In the genomic region with DNA sequence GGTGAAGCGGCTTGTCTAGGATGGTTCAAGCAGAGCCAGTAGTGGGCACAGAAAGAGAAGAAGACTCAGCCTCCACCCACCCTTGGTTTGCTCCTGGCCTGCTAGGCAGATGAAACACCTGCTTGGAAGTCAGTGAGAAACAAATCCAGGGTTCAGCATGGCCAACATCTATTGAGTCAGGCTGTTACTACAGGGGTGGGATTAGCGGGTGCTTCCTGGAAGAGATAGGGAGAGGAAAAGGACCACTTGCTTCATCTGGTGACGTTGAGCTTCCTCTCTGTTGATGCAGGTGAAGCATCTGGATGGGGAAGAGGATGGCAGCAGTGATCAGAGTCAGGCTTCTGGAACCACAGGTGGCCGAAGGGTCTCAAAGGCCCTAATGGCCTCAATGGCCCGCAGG, we compare ENCODE assay signal across 21 cellular contexts. TPM values are rescaled to one million over a fixed set of nuclear protein-coding genes. Genes with fewer than 3 reads are reported as not detected.
DNase-seq lines count a peak whose midpoint lies in the region; ATAC-seq and TF ChIP-seq lines count a peak whose summit lies in the region.
"Had no signal": no experiment of that assay in that cellular context is flagged by ENCODE, and none has a peak within 500 bp of the region (broad histone marks: within the 10 kb centered on the region; RNA-seq: fewer than 3 reads in every experiment).

No MANE protein-coding gene starts in this region.

- no peaks in the 10 kb centered on the region for H3K9me3 Mint-ChIP-seq in activated T-helper 17 cell treated with anti-CD3 and anti-CD28 coated beads, Interleukin-2, amount 50 U/mL, for 72 hours
- H3K9me3 Mint-ChIP-seq: activated naive CD4-positive, alpha-beta T cell treated with anti-CD3 and anti-CD28 coated beads, Interleukin-2, amount 50 U/mL, for 72 hours; effector memory CD8-positive, alpha-beta T cell; GM23338; stimulated activated naive CD8-positive, alpha-beta T cell treated with anti-CD3 and anti-CD28 coated beads, Interleukin-15, amount 100 ng/mL, for 72 hours; T-helper 2 cell treated with Interferon-gamma antibody and Interleukin-4, amounts not matched to agents 5 μg/mL and 100 μg/mL, for 36 hours had no signal

- 73% methylated on average over 5 of the region's 5 CpGs for WGBS in mammary epithelial cell (ENCODE audit: low coverage, missing lambda C conversion rate)

- dilution Hi-C loops in mammary epithelial cell (cut with HindIII; ENCODE audit: low sequenced_read_pairs), result no loop called here

- no peak for TF ChIP-seq POLR2A in breast epithelium (IDR thresholded peaks at IDR 0.05)

- in situ Hi-C loops in mammary epithelial cell (cut with MboI; ENCODE audit: low sequenced_read_pairs in 2 of 2), result no loop called here

- no peak overlapping the region for H3K27ac ChIP-seq in breast epithelium
- H3K27ac ChIP-seq in mammary epithelial cell (ENCODE audit: insufficient read depth, low read depth, low read length), result no peak overlapping the region
- H3K27ac ChIP-seq: foreskin keratinocyte, uterus had no signal

- H3K9me3 ChIP-seq in breast epithelium, result no peaks in the 10 kb centered on the region
- no peaks in the 10 kb centered on the region for H3K9me3 ChIP-seq in mammary epithelial cell (replicated peaks; ENCODE audit: insufficient read depth, low read length)
- H3K9me3 ChIP-seq: uterus had no signal

- peaks cover 57% of the 10 kb centered on the region for H3K36me3 Mint-ChIP-seq in activated T-helper 17 cell treated with anti-CD3 and anti-CD28 coated beads, Interleukin-2, amount 50 U/mL, for 72 hours (ENCODE audit: low read depth)

- intact Hi-C loops in breast epithelium (cut with DNase I; ENCODE audit: low total_unique reads) (no loop called here), mammary epithelial cell (cut with micrococcal nuclease) (no loop called here)

- H3K4me3 ChIP-seq in breast epithelium (peak overlapping the region in 2 of 3 donors; percentile 62 to 77), mammary epithelial cell (replicated peaks in 1 of 3; ENCODE audit: insufficient read depth in 1 of 3, low read depth in 2 of 3, low read length in 3 of 3) (no peak overlapping the region), foreskin fibroblast (ENCODE audit: low read depth in 1 of 2, low read length in 2 of 2) (peak overlapping the region; percentile 79 to 96)
- H3K4me3 ChIP-seq: GM23338, uterus had no signal

- peaks cover 13% of the 10 kb centered on the region for H3K4me1 Mint-ChIP-seq in activated T-helper 17 cell treated with anti-CD3 and anti-CD28 coated beads, Interleukin-2, amount 50 U/mL, for 72 hours

- H3K4me3 Mint-ChIP-seq in activated T-helper 17 cell treated with anti-CD3 and anti-CD28 coated beads, Interleukin-2, amount 50 U/mL, for 72 hours, result peak overlapping the region; percentile 93

- BruUV-seq in mammary epithelial cell (replicated peaks; lab: Mats Ljungman, UMichigan), result no TSS peak

- ATAC-seq in activated T-helper 17 cell treated with anti-CD3 and anti-CD28 coated beads, Interleukin-2, amount 50 U/mL, for 72 hours (replicated peaks), result no peak
- ATAC-seq in GM19463 (IDR thresholded peaks at IDR 0.05; ENCODE audit: unreplicated experiment), result no peak
- ATAC-seq: activated naive CD4-positive, alpha-beta T cell treated with anti-CD3 and anti-CD28 coated beads, Interleukin-2, amount 50 U/mL, for 72 hours; effector memory CD8-positive, alpha-beta T cell; foreskin keratinocyte; GM23338; K562; left lobe of liver; stimulated activated naive CD8-positive, alpha-beta T cell treated with anti-CD3 and anti-CD28 coated beads, Interleukin-15, amount 100 ng/mL, for 72 hours had no signal

- H3K79me2 ChIP-seq in mammary epithelial cell (ENCODE audit: insufficient read depth, low read length), result peaks cover 18% of the 10 kb centered on the region

- peaks cover 0 to 5% of the 10 kb centered on the region in 2 donors for H3K4me1 ChIP-seq in breast epithelium
- H3K4me1 ChIP-seq in mammary epithelial cell (ENCODE audit: insufficient read depth, low read length), result no peaks in the 10 kb centered on the region
- H3K4me1 ChIP-seq: foreskin keratinocyte, uterus had no signal

- H3K27ac Mint-ChIP-seq in activated T-helper 17 cell treated with anti-CD3 and anti-CD28 coated beads, Interleukin-2, amount 50 U/mL, for 72 hours, result no peak overlapping the region
- H3K27ac Mint-ChIP-seq: GM23338; T-helper 2 cell treated with Interferon-gamma antibody and Interleukin-4, amounts not matched to agents 5 μg/mL and 100 μg/mL, for 36 hours had no signal

- no peaks in the 10 kb centered on the region for H3K36me3 ChIP-seq in breast epithelium
- no peaks in the 10 kb centered on the region for H3K36me3 ChIP-seq in mammary epithelial cell (ENCODE audit: insufficient read depth, low read length)
- H3K36me3 ChIP-seq: uterus had no signal

- no peak overlapping the region for H3K9ac ChIP-seq in mammary epithelial cell (ENCODE audit: insufficient read depth, low read length)

- DNase-seq in breast epithelium (ENCODE audit: low spot score in 2 of 2) (no peak), mammary epithelial cell (no peak), foreskin fibroblast (no peak), mesenteric fat pad (ENCODE audit: low spot score) (no peak), NCI-H1436 (lab: John Stamatoyannopoulos, UW) (no peak), NCI-H69 (lab: John Stamatoyannopoulos, UW) (no peak)
- DNase-seq: activated CD4-positive, alpha-beta T cell treated with anti-CD3 and anti-CD28 coated beads for 1 hour; activated CD8-positive, alpha-beta memory T cell treated with anti-CD3 and anti-CD28 coated beads, Interleukin-2, amount 50 U/mL, for 4 hours; effector memory CD8-positive, alpha-beta T cell; foreskin keratinocyte; SHP77 treated with DMSO at 0.1 percent for 48 hours; stimulated activated naive CD8-positive, alpha-beta T cell treated with anti-CD3 and anti-CD28 coated beads, Interleukin-15, amount 100 ng/mL, for 72 hours; uterus had no signal

- H3K27me3 ChIP-seq in breast epithelium (peaks cover 0 to 22% of the 10 kb centered on the region in 2 donors), mammary epithelial cell (ENCODE audit: insufficient read depth, low read length) (no peaks in the 10 kb centered on the region)
- H3K27me3 ChIP-seq: uterus had no signal

- TF ChIP-seq CTCF in breast epithelium (IDR thresholded peaks at IDR 0.05), result no peak
- TF ChIP-seq CTCF in mammary epithelial cell (conservative IDR thresholded peaks at IDR 0.05 in 1 of 2, IDR thresholded peaks at IDR 0.05 in 1 of 2; ENCODE audit: extremely low read depth in 1 of 2, insufficient read depth in 1 of 2, low read depth in 1 of 2, low read length in 2 of 2), result no peak
- no peak for TF ChIP-seq CTCF in foreskin fibroblast (IDR thresholded peaks at IDR 0.05; ENCODE audit: low read depth, low read length)

- no peak overlapping the region for H3K4me2 ChIP-seq in mammary epithelial cell (ENCODE audit: insufficient read depth, low read depth, low read length)

- no peak overlapping the region for H2AFZ ChIP-seq in mammary epithelial cell (ENCODE audit: low read depth, low read length)
- H2AFZ ChIP-seq: GM23338 had no signal

- H4K20me1 ChIP-seq in mammary epithelial cell (ENCODE audit: insufficient read depth, low read length), result no peaks in the 10 kb centered on the region

- no peaks in the 10 kb centered on the region for H3K27me3 Mint-ChIP-seq in activated T-helper 17 cell treated with anti-CD3 and anti-CD28 coated beads, Interleukin-2, amount 50 U/mL, for 72 hours
- H3K27me3 Mint-ChIP-seq: effector memory CD8-positive, alpha-beta T cell; stimulated activated naive CD8-positive, alpha-beta T cell treated with anti-CD3 and anti-CD28 coated beads, Interleukin-15, amount 100 ng/mL, for 72 hours had no signal

- CTCF ChIA-PET in mammary epithelial cell (lab: Charles Lee; ENCODE audit: low non-redundant PET), result interaction anchor here (1.2 kb wide), 1 partner anchor 24 kb away, joined by 4 read pairs; no protein-coding TSS in a partner anchor

RNA-seq across cellular contexts. Expression of gene MAGED2, which starts 3.0 kb away (rescaled TPM):
- total RNA-seq in breast epithelium (100 to 1,000 TPM; 109 to 516 (median 307) TPM), mammary epithelial cell (10 to 100 TPM; 85.5 to 95.0 TPM), mesenteric fat pad (62.9 TPM)
- polyA plus RNA-seq in mammary epithelial cell, result 79.6 TPM
- 114 TPM for polyA minus RNA-seq in mammary epithelial cell
- 10 to 100 TPM; 40.8 to 54.8 TPM for total RNA-seq in activated T-helper 17 cell treated with anti-CD3 and anti-CD28 coated beads, Interleukin-2, amount 50 U/mL, for 72 hours

RNA-seq across cellular contexts. Expression of gene ITIH6, which starts 12.5 kb away (rescaled TPM):
- 1 to 10 TPM in 2 of 3 donors, not detected in 1; 1.3 to 2.3 TPM for total RNA-seq in breast epithelium
- not detected for total RNA-seq in mammary epithelial cell
- polyA plus RNA-seq in mammary epithelial cell, result not detected
- not detected for polyA minus RNA-seq in mammary epithelial cell
- total RNA-seq in activated T-helper 17 cell treated with anti-CD3 and anti-CD28 coated beads, Interleukin-2, amount 50 U/mL, for 72 hours, result not detected
- not detected for total RNA-seq in mesenteric fat pad
- total RNA-seq: activated naive CD4-positive, alpha-beta T cell treated with anti-CD3 and anti-CD28 coated beads, Interleukin-2, amount 50 U/mL, for 72 hours; foreskin keratinocyte; GM23338; K562; left lobe of liver; posterior vena cava; uterus had no signal
- polyA plus RNA-seq: foreskin keratinocyte, GM23338 had no signal

Comparison
In these comparisons a context has a peak if more than half of its experiments do, and no peak if none do; other contexts are left out.
1. H3K4me3 ChIP-seq: peak in breast epithelium (2 of 3) and foreskin fibroblast (2 of 2); none in mammary epithelial cell (0 of 3).